Comparison of ENCODE assay signal across 9 cellular contexts in the genomic region with DNA sequence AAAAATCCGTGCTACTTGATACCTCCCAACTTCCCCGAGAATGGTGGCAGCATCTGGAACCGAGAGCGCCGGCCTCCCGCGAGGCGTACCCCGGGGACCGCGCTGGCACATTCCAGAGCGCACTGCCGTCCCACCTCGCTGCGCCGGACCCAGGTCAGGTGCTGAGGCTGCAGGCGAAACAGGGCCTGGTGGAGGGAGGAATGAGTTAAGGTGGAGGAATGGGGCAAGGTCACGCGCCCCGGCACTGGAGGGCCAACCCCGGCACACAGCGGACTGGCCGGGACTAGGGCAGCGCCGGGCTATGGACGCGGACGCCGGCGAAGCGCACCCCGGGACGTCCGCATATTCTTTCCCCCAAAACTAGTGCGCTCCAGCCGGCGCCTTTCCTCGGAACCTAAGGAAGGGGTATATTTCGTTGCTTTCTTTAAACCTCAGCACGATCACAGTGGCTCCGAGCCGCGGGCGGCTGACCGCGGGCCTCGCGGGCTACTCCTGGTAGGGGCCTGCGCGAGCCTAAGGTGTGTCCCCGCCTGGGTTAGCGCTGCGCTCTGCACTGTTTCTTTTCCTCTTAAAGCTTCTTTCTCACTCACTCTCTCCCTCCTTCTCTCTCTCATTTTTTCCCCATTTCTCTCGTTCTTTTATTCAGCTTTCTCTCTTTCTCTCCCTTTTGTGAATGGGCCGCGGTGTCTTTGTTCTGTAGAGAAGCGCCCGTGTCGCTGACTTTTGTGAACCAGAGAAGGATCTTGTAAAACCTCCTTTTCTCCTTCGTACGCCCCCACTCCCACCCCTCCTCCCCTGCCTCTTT. TPM values are rescaled to one million over a fixed set of nuclear protein-coding genes. Genes with fewer than 3 reads are reported as not detected.
DNase-seq lines count a peak whose midpoint lies in the region; ATAC-seq and TF ChIP-seq lines count a peak whose summit lies in the region.
"Had no signal": no experiment of that assay in that cellular context is flagged by ENCODE, and none has a peak within 500 bp of the region (broad histone marks: within the 10 kb centered on the region; RNA-seq: fewer than 3 reads in every experiment).

No MANE protein-coding gene starts in this region.

- WGBS in iPS DF 6.9 (ENCODE audit: insufficient coverage, insufficient read length), result no CpG with 5 or more reads among the region's 61 CpGs
- WGBS in spleen, 5 donors, result 6 to 15% (median 8%) methylated on average over 58 to 61 of the region's 61 CpGs
- WGBS in sigmoid colon, 2 donors, result 6 to 8% methylated on average over 61 of the region's 61 CpGs

- no peak for ATAC-seq in GM19351 (IDR thresholded peaks at IDR 0.05; ENCODE audit: unreplicated experiment)
- ATAC-seq in GM18858 (IDR thresholded peaks at IDR 0.05; ENCODE audit: unreplicated experiment), result no peak

- no peak for TF ChIP-seq CTCF in WERI-Rb-1 (IDR thresholded peaks at IDR 0.05; ENCODE audit: low read depth, low read length)
- no peak for TF ChIP-seq CTCF in spleen (IDR thresholded peaks at IDR 0.05 in 8 of 11, conservative IDR thresholded peaks at IDR 0.05 in 3 of 11)
- TF ChIP-seq CTCF in sigmoid colon (IDR thresholded peaks at IDR 0.05), result no peak

- DNase-seq in activated CD4-positive, alpha-beta T cell treated with anti-CD3 and anti-CD28 coated beads for 48 hours, result peak; percentile 24
- no peak for DNase-seq in activated CD4-positive, alpha-beta T cell treated with anti-CD3 and anti-CD28 coated beads, Interleukin-2, amount 50 U/mL, for 4 hours
- peak; percentile 33 for DNase-seq in WERI-Rb-1
- no peak for DNase-seq in iPS DF 6.9 (ENCODE audit: low read depth, low spot score)
- peak; percentile 75 for DNase-seq in spleen
- DNase-seq in sigmoid colon, result no peak
- DNase-seq: NCI-H1436 had no signal

- TF ChIP-seq POLR2A in spleen (IDR thresholded peaks at IDR 0.05) (no peak), sigmoid colon (IDR thresholded peaks at IDR 0.05) (no peak)

- intact Hi-C loops in spleen (cut with DNase I; ENCODE audit: low total_unique reads), result no loop called here
- intact Hi-C loops in sigmoid colon (cut with DNase I), result no loop called here

- peaks cover 55% of the 10 kb centered on the region for H3K27me3 ChIP-seq in WERI-Rb-1 (ENCODE audit: insufficient read depth, low read depth, severe bottlenecking)
- peaks cover 43% of the 10 kb centered on the region for H3K27me3 ChIP-seq in iPS DF 6.9 (ENCODE audit: control insufficient read depth, insufficient read depth, low read length)
- peaks cover 14 to 99% (median 87%) of the 10 kb centered on the region in 7 donors for H3K27me3 ChIP-seq in spleen (replicated peaks in 1 of 7)
- H3K27me3 ChIP-seq in sigmoid colon, result peaks cover 58 to 97% (median 78%) of the 10 kb centered on the region in 3 donors

- H3K4me1 ChIP-seq in iPS DF 6.9 (ENCODE audit: control insufficient read depth, insufficient read depth, low read length) (peaks cover 10% of the 10 kb centered on the region), spleen (peaks cover 25 to 69% (median 63%) of the 10 kb centered on the region in 6 donors), sigmoid colon (peaks cover 2 to 39% (median 34%) of the 10 kb centered on the region in 4 donors)

- no peaks in the 10 kb centered on the region for H3K36me3 ChIP-seq in WERI-Rb-1
- no peaks in the 10 kb centered on the region for H3K36me3 ChIP-seq in iPS DF 6.9 (ENCODE audit: control insufficient read depth, insufficient read depth, low read length)
- peaks cover 0 to 21% (median 0%) of the 10 kb centered on the region in 6 donors for H3K36me3 ChIP-seq in spleen
- H3K36me3 ChIP-seq in sigmoid colon, result peaks cover 0 to 31% (median 9%) of the 10 kb centered on the region in 4 donors

- H3K4me3 ChIP-seq in WERI-Rb-1 (ENCODE audit: low read depth, low read length) (peak overlapping the region; percentile 22), iPS DF 6.9 (ENCODE audit: low read length) (peak overlapping the region; percentile 51; the same call in 1 of the 2 replicates), spleen (peak overlapping the region in 3 of 8 donors; percentile 13 to 75 (median 16)), sigmoid colon (no peak overlapping the region)

- H3K9me3 ChIP-seq in WERI-Rb-1 (ENCODE audit: severe bottlenecking) (no peaks in the 10 kb centered on the region), iPS DF 6.9 (ENCODE audit: control insufficient read depth, insufficient read depth, low read length) (no peaks in the 10 kb centered on the region), spleen (peaks cover 0 to 7% (median 0%) of the 10 kb centered on the region in 8 donors), sigmoid colon (peaks cover 0 to 8% (median 0%) of the 10 kb centered on the region in 4 donors)

- TF ChIP-seq EP300 in sigmoid colon (IDR thresholded peaks at IDR 0.05), result no peak

- H3K27ac ChIP-seq in WERI-Rb-1 (no peak overlapping the region), iPS DF 6.9 (ENCODE audit: low read length) (no peak overlapping the region), spleen (no peak overlapping the region), sigmoid colon (no peak overlapping the region)

RNA-seq across cellular contexts. Expression of gene OTX1, which starts 2.1 kb away (rescaled TPM):
- total RNA-seq in spleen, result under 1 TPM in 2 of 7 donors, not detected in 5; 0.23 to 0.37 TPM
- polyA plus RNA-seq in spleen, result not detected
- under 1 TPM in 1 of 4 donors, not detected in 3; 0.54 TPM for total RNA-seq in sigmoid colon
- not detected for polyA plus RNA-seq in sigmoid colon

Comparison
In these comparisons a context has a peak if more than half of its experiments do, and no peak if none do; other contexts are left out.
1. DNase-seq: peak in activated CD4-positive, alpha-beta T cell treated with anti-CD3 and anti-CD28 coated beads for 48 hours (single experiment), WERI-Rb-1 (single experiment) and spleen (single experiment); none in activated CD4-positive, alpha-beta T cell treated with anti-CD3 and anti-CD28 coated beads, Interleukin-2, amount 50 U/mL, for 4 hours (0 of 2), iPS DF 6.9 (single experiment) and sigmoid colon (single experiment).
2. H3K4me3 ChIP-seq: peak in WERI-Rb-1 (single experiment) and iPS DF 6.9 (single experiment); none in sigmoid colon (0 of 4).